In the genomic region with DNA sequence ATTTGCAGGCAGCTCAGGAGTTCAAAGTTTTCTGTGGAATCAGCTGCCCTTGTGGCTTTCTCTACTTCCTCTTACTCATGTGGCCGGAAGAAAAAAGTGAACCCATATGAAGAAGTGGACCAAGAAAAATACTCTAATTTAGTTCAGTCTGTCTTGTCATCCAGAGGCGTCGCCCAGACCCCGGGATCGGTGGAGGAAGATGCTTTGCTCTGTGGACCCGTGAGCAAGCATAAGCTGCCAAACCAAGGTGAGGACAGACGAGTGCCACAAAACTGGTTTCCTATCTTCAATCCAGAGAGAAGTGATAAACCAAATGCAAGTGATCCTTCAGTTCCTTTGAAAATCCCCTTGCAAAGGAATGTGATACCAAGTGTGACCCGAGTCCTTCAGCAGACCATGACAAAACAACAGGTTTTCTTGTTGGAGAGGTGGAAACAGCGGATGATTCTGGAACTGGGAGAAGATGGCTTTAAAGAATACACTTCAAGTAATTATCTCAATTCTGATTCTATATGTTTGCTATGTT, we compare ENCODE assay signal across 8 cellular contexts. TPM values are rescaled to one million over a fixed set of nuclear protein-coding genes. Genes with fewer than 3 reads are reported as not detected.
DNase-seq lines count a peak whose midpoint lies in the region; ATAC-seq and TF ChIP-seq lines count a peak whose summit lies in the region.

No MANE protein-coding gene starts in this region.

- in situ Hi-C loops in astrocyte of the cerebellum (cut with HindIII; ENCODE audit: low sequenced_read_pairs), result no loop called here

- peaks cover 4% of the 10 kb centered on the region; the same call in 1 of the 2 replicates for H3K9me3 ChIP-seq in AG04450 (ENCODE audit: control insufficient read depth, insufficient read depth, low read length)
- no peaks in the 10 kb centered on the region for H3K9me3 ChIP-seq in OCI-LY7 (ENCODE audit: low read length)
- no peaks in the 10 kb centered on the region for H3K9me3 ChIP-seq in iPS-18c (ENCODE audit: control insufficient read depth, insufficient read depth, low read length)
- H3K9me3 ChIP-seq in skeletal muscle tissue (ENCODE audit: control insufficient read depth in 3 of 3, low read length in 3 of 3), result no peaks in the 10 kb centered on the region

- H3K4me1 ChIP-seq in OCI-LY7 (ENCODE audit: insufficient read depth, low read length, poor library complexity, severe bottlenecking) (peaks cover 25% of the 10 kb centered on the region), skeletal muscle tissue (ENCODE audit: control insufficient read depth in 3 of 3, insufficient read depth in 3 of 3, low read length in 3 of 3) (peaks cover 32 to 58% (median 38%) of the 10 kb centered on the region in 3 donors)

- no peak overlapping the region; the same call in 1 of the 2 replicates for H2AFZ ChIP-seq in OCI-LY7 (ENCODE audit: low read length)

- H4K20me1 ChIP-seq in OCI-LY7 (ENCODE audit: insufficient read depth, low read length), result peaks cover 41% of the 10 kb centered on the region

- POLR2A ChIA-PET in AG04450 (lab: Yijun Ruan, JAX) (interaction anchor here (1.1 to 2.2 kb wide), 3 partner anchors 9 to 400 kb away, joined by 3 to 10 read pairs (median 4); partner anchors contain the start of gene DSTN), OCI-LY7 (lab: Charles Lee) (interaction anchor here (0.7 to 3.9 kb wide), 7 partner anchors 11 to 32 kb away, joined by 3 to 28 read pairs (median 5); no protein-coding TSS in a partner anchor)

- H3K27me3 ChIP-seq in AG04450 (ENCODE audit: control insufficient read depth, insufficient read depth, low read length), result no peaks in the 10 kb centered on the region
- H3K27me3 ChIP-seq in skeletal muscle tissue (ENCODE audit: control insufficient read depth in 3 of 3, insufficient read depth in 3 of 3, low read length in 3 of 3), result no peaks in the 10 kb centered on the region

- CTCF ChIA-PET in AG04450 (lab: Charles Lee), result interaction anchor here (0.9 to 2.2 kb wide), 3 partner anchors 11 to 27 kb away, joined by 4 to 10 read pairs (median 6); no protein-coding TSS in a partner anchor
- CTCF ChIA-PET in OCI-LY7 (lab: Charles Lee; ENCODE audit: unreplicated experiment), result interaction anchor here (0.5 kb wide), 1 partner anchor 148 kb away, joined by 3 read pairs; no protein-coding TSS in a partner anchor

- DNase-seq in AG04450 (ENCODE audit: low read depth, low spot score), result no peak
- DNase-seq in GM12864 (ENCODE audit: low read depth), result no peak
- DNase-seq in OCI-LY7 (ENCODE audit: low spot score), result peak; percentile 83
- no peak for DNase-seq in astrocyte of the cerebellum (ENCODE audit: low read depth)
- DNase-seq in amniotic stem cell (lab: John Stamatoyannopoulos, UW), result no peak

- H3K4me3 ChIP-seq in AG04450 (ENCODE audit: low read depth, low read length) (peak overlapping the region; percentile 96), GM12864 (ENCODE audit: low read depth, low read length) (peak overlapping the region; percentile 94), OCI-LY7 (ENCODE audit: low read depth, low read length, poor library complexity, severe bottlenecking) (peak overlapping the region; percentile 97), astrocyte of the cerebellum (ENCODE audit: low read depth, low read length) (peak overlapping the region; percentile 90), iPS-18c (ENCODE audit: insufficient read depth, low read depth, low read length) (peak overlapping the region; percentile 73), skeletal muscle tissue (ENCODE audit: low read length in 3 of 3) (peak overlapping the region; percentile 97 to 98 (median 98))

- H3K27ac ChIP-seq in AG04450 (ENCODE audit: low read depth, low read length) (peak overlapping the region; percentile 100), OCI-LY7 (ENCODE audit: low read depth, low read length, poor library complexity, severe bottlenecking) (peak overlapping the region; percentile 95), skeletal muscle tissue (ENCODE audit: low read depth, low read length) (peak overlapping the region; percentile 96)

- intact Hi-C loops in OCI-LY7 (cut with micrococcal nuclease; ENCODE audit: unreplicated experiment), result loop anchor here (5.0 to 10.0 kb wide), 2 partner anchors 113 to 535 kb away; partner anchors contain the start of gene SEC23B

- no peak for ATAC-seq in HG03108 (IDR thresholded peaks at IDR 0.05; ENCODE audit: unreplicated experiment)

- H3K79me2 ChIP-seq in OCI-LY7 (ENCODE audit: insufficient read depth, low read depth, low read length), result peaks cover 96% of the 10 kb centered on the region

- H3K36me3 ChIP-seq in OCI-LY7 (ENCODE audit: insufficient read depth, low read length) (peaks cover 78% of the 10 kb centered on the region), skeletal muscle tissue (ENCODE audit: control insufficient read depth in 3 of 3, insufficient read depth in 3 of 3, low read length in 3 of 3) (no peaks in the 10 kb centered on the region)

- H3K4me2 ChIP-seq in OCI-LY7 (ENCODE audit: low read length), result peak overlapping the region; percentile 94

- peak overlapping the region; percentile 93 to 97 (median 95) for H3K9ac ChIP-seq in skeletal muscle tissue (ENCODE audit: low read depth in 1 of 3, low read length in 3 of 3)

- BruUV-seq in OCI-LY7 (replicated peaks; lab: Mats Ljungman, UMichigan), result TSS peak; percentile 63

- TF ChIP-seq CTCF in AG04450 (IDR thresholded peaks at IDR 0.05; ENCODE audit: low read depth, low read length) (no peak), GM12864 (IDR thresholded peaks at IDR 0.05; ENCODE audit: low read depth, low read length, missing control alignments) (no peak), OCI-LY7 (conservative IDR thresholded peaks at IDR 0.05; ENCODE audit: low read length) (peak; percentile 10; the same call in 1 of the 2 replicates), astrocyte of the cerebellum (IDR thresholded peaks at IDR 0.05; ENCODE audit: low read depth, low read length, missing control alignments) (no peak)

- no peaks in the 10 kb centered on the region for H3K9me2 ChIP-seq in OCI-LY7 (ENCODE audit: insufficient read depth, low read length)

RNA-seq across cellular contexts. Expression of gene MGME1, which starts 1.1 kb away (rescaled TPM):
- polyA plus RNA-seq in AG04450 (2011; rRNA removed), result 9.9 and 13.5 TPM in 2 replicates
- polyA minus RNA-seq in AG04450 (2011; rRNA and poly(A)+ RNA removed), result 8.7 and 11.0 TPM in 2 replicates
- 46.6 and 47.8 TPM in 2 replicates for total RNA-seq in OCI-LY7 (2014; rRNA removed; shearing (Covaris generic))
- 75.6 and 80.1 TPM in 2 replicates for total RNA-seq in OCI-LY7 (2022)
- total RNA-seq in skeletal muscle tissue, result 6.8 TPM

RNA-seq across cellular contexts. Expression of gene SNX5, which starts 1.4 kb away (rescaled TPM):
- polyA plus RNA-seq in AG04450 (2011; rRNA removed), result 109 and 150 TPM in 2 replicates
- polyA minus RNA-seq in AG04450 (2011; rRNA and poly(A)+ RNA removed), result 96.3 and 104 TPM in 2 replicates
- total RNA-seq in OCI-LY7 (2014; rRNA removed; shearing (Covaris generic)), result 183 and 204 TPM in 2 replicates
- total RNA-seq in OCI-LY7 (2022) (263 and 274 TPM in 2 replicates), skeletal muscle tissue (95.0 TPM)
